20 cellular contexts compared by ENCODE assay signal in genomic region chr7:151148319-151149259, GRCh38. TPM values are rescaled to one million over a fixed set of nuclear protein-coding genes. Genes with fewer than 3 reads are reported as not detected.
"Had no signal": no experiment of that assay in that cellular context is flagged by ENCODE, and none has a peak within 500 bp of the region (broad histone marks: within the 10 kb centered on the region; RNA-seq: fewer than 3 reads in every experiment).

No MANE protein-coding gene starts in this region.

- DNase-seq: activated CD4-positive, alpha-beta T cell treated with anti-CD3 and anti-CD28 coated beads, Interleukin-2, amount 10 ng/mL, durations not matched to agents 24 days and 14 days; activated CD4-positive, CD25-positive, alpha-beta regulatory T cell; activated CD8-positive, alpha-beta T cell treated with anti-CD3 and anti-CD28 coated beads for 36 hours; body of pancreas; mucosa of descending colon; naive B cell; stimulated activated CD4-positive, alpha-beta T cell treated with anti-CD3 and anti-CD28 coated beads, Interleukin-4, amount 100 ng/mL, for 4 hours; stimulated activated naive B cell treated with anti-CD40 and anti-IgM and Interleukin-4, amounts not matched to agents 10 μg/mL and 1 μg/mL and 100 μg/mL, for 72 hours had no signal

- H3K4me1 ChIP-seq: body of pancreas, neural progenitor cell, right lobe of liver had no signal

- H3K27me3 ChIP-seq: body of pancreas, right lobe of liver had no signal

- FAIRE-seq: frontal cortex had no signal

- H3K36me3 ChIP-seq: neural progenitor cell had no signal

- H3K4me2 ChIP-seq: neural progenitor cell, smooth muscle cell had no signal

- ATAC-seq: activated CD8-positive, alpha-beta T cell treated with anti-CD3 and anti-CD28 coated beads for 36 hours; body of pancreas; mucosa of descending colon; stimulated activated naive B cell treated with anti-CD40 and anti-IgM and Interleukin-4, amounts not matched to agents 10 μg/mL and 1 μg/mL and 100 μg/mL, for 72 hours; T-cell had no signal

- H3K4me3 ChIP-seq: body of pancreas, mucosa of descending colon, neural progenitor cell, right lobe of liver, SK-N-MC, smooth muscle cell had no signal

- H3K9me3 ChIP-seq: body of pancreas, mucosa of descending colon, right lobe of liver had no signal

- H2AFZ ChIP-seq: neural progenitor cell, parathyroid adenoma had no signal

- H3K79me2 ChIP-seq: parathyroid adenoma had no signal

- H3K9ac ChIP-seq: neural progenitor cell, parathyroid adenoma had no signal

- H3K27ac ChIP-seq: body of pancreas, neural progenitor cell, parathyroid adenoma, right lobe of liver, SK-N-MC had no signal

RNA-seq across cellular contexts. Expression of gene GBX1, which starts 18.9 kb away (rescaled TPM):
- total RNA-seq: activated CD4-positive, alpha-beta T cell treated with anti-CD3 and anti-CD28 coated beads, Interleukin-2, amount 10 ng/mL, durations not matched to agents 24 days and 14 days; activated CD8-positive, alpha-beta T cell treated with anti-CD3 and anti-CD28 coated beads for 36 hours; activated T-helper 1 cell treated with anti-CD3 and anti-CD28 coated beads, Interleukin-12 subunit alpha, Interleukin-12 subunit beta, Interleukin-2, Interleukin-4 antibody, amounts not matched to agents 30 ng/mL and 10 ng/mL and 1 ng/mL, durations not matched to agents 14 hours and 24 hours and 36 hours; body of pancreas; kidney epithelial cell; liver; mucosa of descending colon; right lobe of liver; smooth muscle cell; T-cell; urinary bladder had no signal
- polyA plus RNA-seq: esophagus, liver, smooth muscle cell, urinary bladder had no signal

RNA-seq across cellular contexts. Expression of gene ASB10, which starts 38.5 kb away (rescaled TPM):
- total RNA-seq: activated CD4-positive, alpha-beta T cell treated with anti-CD3 and anti-CD28 coated beads, Interleukin-2, amount 10 ng/mL, durations not matched to agents 24 days and 14 days; activated CD8-positive, alpha-beta T cell treated with anti-CD3 and anti-CD28 coated beads for 36 hours; activated T-helper 1 cell treated with anti-CD3 and anti-CD28 coated beads, Interleukin-12 subunit alpha, Interleukin-12 subunit beta, Interleukin-2, Interleukin-4 antibody, amounts not matched to agents 30 ng/mL and 10 ng/mL and 1 ng/mL, durations not matched to agents 14 hours and 24 hours and 36 hours; body of pancreas; frontal cortex; kidney epithelial cell; liver; mucosa of descending colon; right lobe of liver; smooth muscle cell; T-cell; urinary bladder had no signal
- polyA plus RNA-seq: liver, smooth muscle cell, urinary bladder had no signal
